Comparison of ENCODE assay signal across 10 cellular contexts in genomic region chr1:161172776-161173376, GRCh38. TPM values are rescaled to one million over a fixed set of nuclear protein-coding genes. Genes with fewer than 3 reads are reported as not detected.
DNase-seq lines count a peak whose midpoint lies in the region; ATAC-seq and TF ChIP-seq lines count a peak whose summit lies in the region.
"Had no signal": no experiment of that assay in that cellular context is flagged by ENCODE, and none has a peak within 500 bp of the region (broad histone marks: within the 10 kb centered on the region; RNA-seq: fewer than 3 reads in every experiment).

No MANE protein-coding gene starts in this region.

- TF ChIP-seq CTCF in 22Rv1 (IDR thresholded peaks at IDR 0.05) (no peak), breast epithelium (IDR thresholded peaks at IDR 0.05) (no peak), Peyer's patch (IDR thresholded peaks at IDR 0.05) (no peak)

- H3K4me1 ChIP-seq in breast epithelium (peaks cover 0 to 12% of the 10 kb centered on the region in 2 donors), muscle layer of duodenum (ENCODE audit: control insufficient read depth in 1 of 2, insufficient read depth in 2 of 2, low read length in 2 of 2) (peaks cover 16 to 29% of the 10 kb centered on the region in 2 donors), Peyer's patch (peaks cover 3 to 26% (median 8%) of the 10 kb centered on the region in 4 donors)

- peaks cover 3% of the 10 kb centered on the region for H3K36me3 ChIP-seq in breast epithelium
- H3K36me3 ChIP-seq in muscle layer of duodenum (ENCODE audit: control insufficient read depth in 1 of 2, insufficient read depth in 2 of 2, low read length in 2 of 2), result peaks cover 52 to 66% of the 10 kb centered on the region in 2 donors
- H3K36me3 ChIP-seq in Peyer's patch, result peaks cover 0 to 59% (median 0%) of the 10 kb centered on the region in 3 donors

- ATAC-seq in HG02840 (IDR thresholded peaks at IDR 0.05; ENCODE audit: low FRiP score, unreplicated experiment) (no peak), GM18867 (IDR thresholded peaks at IDR 0.05; ENCODE audit: unreplicated experiment) (no peak)

- DNase-seq in GM04504 (ENCODE audit: low read depth), result peak; percentile 74
- no peak for DNase-seq in breast epithelium (ENCODE audit: low spot score in 2 of 2)
- no peak for DNase-seq in NCI-H446 (lab: John Stamatoyannopoulos, UW)
- DNase-seq in Peyer's patch, result no peak
- DNase-seq: effector CD4-positive, alpha-beta T cell; NCI-H446 treated with DMSO at 0.1 percent for 48 hours had no signal

- intact Hi-C loops in breast epithelium (cut with DNase I; ENCODE audit: low total_unique reads), result no loop called here

- no peaks in the 10 kb centered on the region for H3K27me3 ChIP-seq in breast epithelium
- no peaks in the 10 kb centered on the region for H3K27me3 ChIP-seq in muscle layer of duodenum (ENCODE audit: low read depth, low read length)
- no peaks in the 10 kb centered on the region for H3K27me3 ChIP-seq in Peyer's patch

- H3K4me3 ChIP-seq in breast epithelium, result no peak overlapping the region
- H3K4me3 ChIP-seq in muscle layer of duodenum (ENCODE audit: low read depth in 1 of 2, low read length in 2 of 2), result no peak overlapping the region
- H3K4me3 ChIP-seq in Peyer's patch, result no peak overlapping the region

- no peak for TF ChIP-seq POLR2A in breast epithelium (IDR thresholded peaks at IDR 0.05)
- TF ChIP-seq POLR2A in Peyer's patch (IDR thresholded peaks at IDR 0.05), result no peak

- H3K27ac ChIP-seq in 22Rv1 (peak overlapping the region; percentile 13; the same call in 1 of the 2 replicates), breast epithelium (peak overlapping the region; percentile 82 to 88), muscle layer of duodenum (ENCODE audit: low read length) (peak overlapping the region; percentile 46), Peyer's patch (peak overlapping the region in 1 of 4 donors; percentile 47)

- H3K9me3 ChIP-seq in breast epithelium (no peaks in the 10 kb centered on the region), muscle layer of duodenum (ENCODE audit: control insufficient read depth in 1 of 2, low read length in 2 of 2) (no peaks in the 10 kb centered on the region), Peyer's patch (no peaks in the 10 kb centered on the region)

RNA-seq across cellular contexts. Expression of gene B4GALT3, which starts 4.4 kb away (rescaled TPM):
- 10 to 100 TPM; 23.4 to 41.3 (median 29.4) TPM for total RNA-seq in breast epithelium
- 10 to 100 TPM; 25.2 to 34.1 (median 29.4) TPM for total RNA-seq in Peyer's patch

RNA-seq across cellular contexts. Expression of gene PPOX, which starts 6.7 kb away (rescaled TPM):
- total RNA-seq in breast epithelium, result 10 to 100 TPM; 19.5 to 26.8 (median 25.2) TPM
- 10 to 100 TPM in 3 of 4 donors, 1 to 10 TPM in 1; 9.5 to 38.0 (median 20.9) TPM for total RNA-seq in Peyer's patch

RNA-seq across cellular contexts. Expression of gene USP21, which starts 13.6 kb away (rescaled TPM):
- total RNA-seq in breast epithelium (10 to 100 TPM; 11.7 to 26.9 (median 24.9) TPM), Peyer's patch (10 to 100 TPM; 11.6 to 52.8 (median 39.0) TPM)

RNA-seq across cellular contexts. Expression of gene UFC1, which starts 19.1 kb away (rescaled TPM):
- total RNA-seq in breast epithelium (10 to 100 TPM; 76.0 to 90.3 (median 87.5) TPM), Peyer's patch (10 to 100 TPM; 36.9 to 82.5 (median 61.7) TPM)

RNA-seq across cellular contexts. Expression of gene ADAMTS4, which starts 26.0 kb away (rescaled TPM):
- total RNA-seq in breast epithelium (10 to 100 TPM in 2 of 3 donors, 1 to 10 TPM in 1; 4.8 to 85.5 (median 24.6) TPM), Peyer's patch (10 to 100 TPM in 1 of 4 donors, 1 to 10 TPM in 2, under 1 TPM in 1; 0.18 to 65.2 (median 1.9) TPM)
